In the genomic region with DNA sequence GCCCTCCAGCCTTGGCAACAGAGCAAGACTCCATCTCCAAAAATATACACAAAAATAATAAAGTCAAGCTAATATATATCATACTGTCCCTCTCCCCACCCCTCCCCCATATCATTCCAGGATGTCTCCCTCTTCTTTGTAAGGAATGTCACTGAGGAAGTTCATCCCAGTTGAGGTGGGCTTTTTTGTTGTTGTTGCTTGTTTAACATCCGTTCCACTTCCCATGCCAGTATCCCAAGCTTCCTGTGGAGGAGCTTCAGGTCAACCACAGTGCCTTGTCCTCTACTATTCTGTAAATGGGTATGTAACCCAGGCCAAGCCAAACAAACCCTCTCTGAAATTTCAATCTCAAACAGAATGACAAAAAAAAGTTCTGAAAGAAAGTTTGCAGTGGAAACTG, we compare ENCODE assay signal across 19 cellular contexts. TPM values are rescaled to one million over a fixed set of nuclear protein-coding genes. Genes with fewer than 3 reads are reported as not detected.
A peak's percentile ranks its signal among the peaks of the same experiment; 100 is the strongest.
DNase-seq lines count a peak whose midpoint lies in the region; ATAC-seq, FAIRE-seq and TF ChIP-seq lines count a peak whose summit lies in the region.
"Had no signal": no experiment of that assay in that cellular context is flagged by ENCODE, and none has a peak within 500 bp of the region (broad histone marks: within the 10 kb centered on the region; RNA-seq: fewer than 3 reads in every experiment).

No MANE protein-coding gene starts in this region.

- H3K27ac ChIP-seq in ACC112 (ENCODE audit: low read depth, low read length) (peak overlapping the region; percentile 36; the same call in 1 of the 2 replicates), IMR-90 (ENCODE audit: insufficient read depth, low read length) (no peak overlapping the region), HepG2 (ENCODE audit: extremely low read length, insufficient read depth, low read length) (no peak overlapping the region)
- H3K27ac ChIP-seq: 22Rv1, BLaER1, HL-60 had no signal

- H3K4me2 ChIP-seq in IMR-90 (ENCODE audit: low read depth, low read length), result no peak overlapping the region
- no peak overlapping the region for H3K4me2 ChIP-seq in HepG2 (ENCODE audit: low read depth, low read length)
- H3K4me2 ChIP-seq: BLaER1 had no signal

- H2BK5ac ChIP-seq in IMR-90 (ENCODE audit: low read depth, low read length, poor library complexity, severe bottlenecking), result no peak overlapping the region

- H3K56ac ChIP-seq in IMR-90 (ENCODE audit: extremely low read depth, insufficient read depth, low read length), result no peak overlapping the region

- 0 out of 2 replicates have a peak overlapping the region, but pooled peaks have one; percentile 11 for H2AK5ac ChIP-seq in IMR-90 (ENCODE audit: low read depth, low read length)

- H2BK15ac ChIP-seq in IMR-90 (ENCODE audit: low read depth, low read length), result 0 out of 3 replicates have a peak overlapping the region, but pooled peaks have one; percentile 27

- in situ Hi-C loops in IMR-90 (cut with MboI; ENCODE audit: low sequenced_read_pairs), result no loop called here
- in situ Hi-C loops in HepG2 (cut with HindIII; ENCODE audit: extremely low pct_ligation_motif_present, low pct_unique_long_range_greater_than_20kb), result no loop called here

- peaks cover 13% of the 10 kb centered on the region for H3K4me1 Mint-ChIP-seq in endothelial cell (ENCODE audit: unreplicated experiment)

- H4K8ac ChIP-seq in IMR-90 (ENCODE audit: low read depth in 2 of 2, low read length in 2 of 2), result no peak overlapping the region

- H3K9me1 ChIP-seq in IMR-90 (ENCODE audit: insufficient read depth, low read length), result peaks cover 6% of the 10 kb centered on the region; the same call in 1 of the 2 replicates

- TF ChIP-seq CTCF in IMR-90 (conservative IDR thresholded peaks at IDR 0.05; ENCODE audit: low read depth, low read length) (no peak), endothelial cell (IDR thresholded peaks at IDR 0.05; ENCODE audit: unreplicated experiment) (no peak), HepG2 (CRISPR knock-in tag; IDR thresholded peaks at IDR 0.05) (no peak)

- DNase-seq in IMR-90, result no peak
- DNase-seq in endothelial cell (ENCODE audit: low spot score), result no peak
- no peak for DNase-seq in HepG2 (ENCODE audit: low spot score)
- no peak for DNase-seq in NCI-H524 treated with DMSO at 0.1 percent for 48 hours (lab: John Stamatoyannopoulos, UW)
- no peak for DNase-seq in GOT3 (lab: John Stamatoyannopoulos, UW)
- DNase-seq in Right ventricle myocardium inferior (ENCODE audit: missing footprints), result no peak
- DNase-seq: AML-193, DMS53, HFFc6 had no signal

- no peak overlapping the region for H4K91ac ChIP-seq in IMR-90 (ENCODE audit: insufficient read depth, low read depth, low read length)

- no peak overlapping the region for H3K4me3 Mint-ChIP-seq in endothelial cell (ENCODE audit: unreplicated experiment)
- H3K4me3 Mint-ChIP-seq: HFFc6, IgD-negative memory B cell had no signal

- H3K18ac ChIP-seq in IMR-90 (ENCODE audit: low read depth, low read length), result no peak overlapping the region

- no CpG with 5 or more reads among the region's 1 CpG for WGBS in IMR-90 (ENCODE audit: extremely low coverage in 2 of 2, insufficient read length in 1 of 2), 2 experiments
- 26% methylated on average over 1 of the region's 1 CpG for WGBS in HepG2 (ENCODE audit: low lambda C conversion rate)

- no peak overlapping the region for H3K9ac ChIP-seq in IMR-90 (ENCODE audit: low read depth, low read length)
- no peak overlapping the region for H3K9ac ChIP-seq in HepG2 (ENCODE audit: insufficient read depth, low read depth, low read length)
- H3K9ac ChIP-seq: BLaER1 had no signal

- ATAC-seq in IMR-90 (ENCODE audit: low read depth) (no peak), HepG2 (no peak), HG03442 (IDR thresholded peaks at IDR 0.05; ENCODE audit: unreplicated experiment) (no peak), Right ventricle myocardium inferior (no peak)
- ATAC-seq: GM12878 had no signal

- BruUV-seq in IMR-90 (replicated peaks; lab: Mats Ljungman, UMichigan), result no TSS peak
- no TSS peak for BruUV-seq in HepG2 (replicated peaks; lab: Mats Ljungman, UMichigan)

- H4K5ac ChIP-seq in IMR-90 (ENCODE audit: low read depth, low read length), result no peak overlapping the region

- H3K36me3 ChIP-seq in ACC112 (ENCODE audit: insufficient read depth, low read length), result no peaks in the 10 kb centered on the region
- H3K36me3 ChIP-seq in IMR-90 (ENCODE audit: control insufficient read depth, insufficient read depth, low read length), result no peaks in the 10 kb centered on the region
- H3K36me3 ChIP-seq in HepG2 (replicated peaks in 1 of 2; ENCODE audit: control insufficient read depth in 1 of 2, insufficient read depth in 2 of 2, low read length in 2 of 2), result no peaks in the 10 kb centered on the region
- H3K36me3 ChIP-seq: BLaER1, HAP-1 had no signal

- POLR2A ChIA-PET in IMR-90 (lab: Charles Lee; ENCODE audit: unreplicated experiment) (no interaction called here), HepG2 (lab: Yijun Ruan, JAX) (no interaction called here)

- CTCF ChIA-PET in IMR-90 (lab: Yijun Ruan, JAX) (no interaction called here), HepG2 (lab: Yijun Ruan, JAX; ENCODE audit: low intra/inter-chr PET ratio, low total read pairs) (no interaction called here)

- peak overlapping the region; percentile 93 for H3K27ac Mint-ChIP-seq in endothelial cell (ENCODE audit: unreplicated experiment)
- H3K27ac Mint-ChIP-seq: HFFc6, IgD-negative memory B cell had no signal

- H3K14ac ChIP-seq in IMR-90 (replicated peaks; ENCODE audit: low read depth, low read length), result peak overlapping the region; percentile 21; the same call in 1 of the 2 replicates

- 0 out of 2 replicates have a peak overlapping the region, but pooled peaks have one; percentile 64 for H3K23ac ChIP-seq in IMR-90 (ENCODE audit: low read depth, low read length)

- no peaks in the 10 kb centered on the region for H3K9me3 ChIP-seq in IMR-90 (ENCODE audit: control insufficient read depth, insufficient read depth, low read length)
- H3K9me3 ChIP-seq in HepG2 (ENCODE audit: low read length), result no peaks in the 10 kb centered on the region
- H3K9me3 ChIP-seq: BLaER1, HAP-1 had no signal

- peak overlapping the region; percentile 5; the same call in 1 of the 2 replicates for H3K4ac ChIP-seq in IMR-90 (ENCODE audit: low read depth, low read length)

- intact Hi-C loops in IMR-90 (cut with micrococcal nuclease), result no loop called here
- intact Hi-C loops in HepG2 (cut with micrococcal nuclease; ENCODE audit: unreplicated experiment), result no loop called here
- intact Hi-C loops in Right ventricle myocardium inferior (cut with DNase I), result no loop called here

- H2BK120ac ChIP-seq in IMR-90 (ENCODE audit: low read depth, low read length), result 0 out of 2 replicates have a peak overlapping the region, but pooled peaks have one; percentile 14

- dilution Hi-C loops in IMR-90 (cut with HindIII; ENCODE audit: low sequenced_read_pairs, unreplicated experiment), result no loop called here

- TF ChIP-seq POLR2A in IMR-90 (IDR thresholded peaks at IDR 0.05; ENCODE audit: low read depth, low read length) (no peak), HepG2 (IDR thresholded peaks at IDR 0.05; ENCODE audit: insufficient read depth in 1 of 2, low read depth in 2 of 2, low read length in 2 of 2) (no peak)

- FAIRE-seq in HepG2 (lab: Jason Lieb, UNC), result no peak
- FAIRE-seq: GM12878, GM18507, H1 had no signal

- H3K4me1 ChIP-seq in ACC112 (ENCODE audit: control insufficient read depth, insufficient read depth, low read length, unreplicated experiment) (peaks cover 25% of the 10 kb centered on the region), IMR-90 (ENCODE audit: control insufficient read depth, insufficient read depth, low read length) (peaks cover 3% of the 10 kb centered on the region; the same call in 1 of the 2 replicates), HepG2 (ENCODE audit: insufficient read depth, low read length) (0 out of 2 replicates have a peak, but pooled peaks cover 8% of the 10 kb centered on the region)
- H3K4me1 ChIP-seq: HAP-1 had no signal

- H4K20me1 ChIP-seq in IMR-90 (ENCODE audit: insufficient read depth, low read length) (no peaks in the 10 kb centered on the region), HepG2 (ENCODE audit: insufficient read depth, low read length) (no peaks in the 10 kb centered on the region)
- H4K20me1 ChIP-seq: BLaER1 had no signal

- H2AK9ac ChIP-seq in IMR-90 (replicated peaks; ENCODE audit: low read depth, low read length, poor library complexity), result no peak overlapping the region

- no peaks in the 10 kb centered on the region for H3K36me3 Mint-ChIP-seq in endothelial cell (ENCODE audit: low read depth, unreplicated experiment)
- H3K36me3 Mint-ChIP-seq: IgD-negative memory B cell had no signal

- no peak overlapping the region for H2BK20ac ChIP-seq in IMR-90 (ENCODE audit: low read depth, low read length)

- H3K79me2 ChIP-seq in ACC112 (ENCODE audit: control insufficient read depth, insufficient read depth, low read length, unreplicated experiment) (no peaks in the 10 kb centered on the region), HepG2 (ENCODE audit: insufficient read depth, low read length) (no peaks in the 10 kb centered on the region)

- TF ChIP-seq EP300 in HepG2 (IDR thresholded peaks at IDR 0.05; ENCODE audit: low read depth in 2 of 2, low read length in 2 of 2) (no peak), HepG2 (CRISPR knock-in tag; IDR thresholded peaks at IDR 0.05; ENCODE audit: borderline replicate concordance) (no peak)

- no peaks in the 10 kb centered on the region for H3K27me3 ChIP-seq in ACC112 (ENCODE audit: insufficient read depth, low read length)
- no peaks in the 10 kb centered on the region for H3K27me3 ChIP-seq in IMR-90 (ENCODE audit: control insufficient read depth, insufficient read depth, low read length)
- H3K27me3 ChIP-seq in HepG2 (ENCODE audit: control insufficient read depth in 1 of 2, insufficient read depth in 2 of 2, low read length in 2 of 2), result peaks cover 5 to 22% of the 10 kb centered on the region in 2 experiments; a peak in 4 of 5 replicates
- H3K27me3 ChIP-seq: BLaER1 had no signal

- H3K79me1 ChIP-seq in IMR-90 (ENCODE audit: low read depth in 1 of 2, low read length in 2 of 2), result 0 out of 4 replicates have a peak, but pooled peaks cover 0 to 4% of the 10 kb centered on the region in 2 experiments

- no peak for TF ChIP-seq RAD21 in IMR-90 (IDR thresholded peaks at IDR 0.05; ENCODE audit: low read length)
- TF ChIP-seq RAD21 in HepG2 (CRISPR knock-in tag; IDR thresholded peaks at IDR 0.05), result no peak

- H3K4me3 ChIP-seq in ACC112 (ENCODE audit: low read depth, low read length) (no peak overlapping the region), IMR-90 (ENCODE audit: insufficient read depth, low read depth, low read length) (no peak overlapping the region), HepG2 (replicated peaks in 1 of 3; ENCODE audit: insufficient read depth in 1 of 3, low read depth in 2 of 3, low read length in 3 of 3) (no peak overlapping the region)
- H3K4me3 ChIP-seq: BLaER1, GM12878, HAP-1 had no signal

- no peaks in the 10 kb centered on the region for H3K9me3 Mint-ChIP-seq in endothelial cell (ENCODE audit: unreplicated experiment)
- H3K9me3 Mint-ChIP-seq: HFFc6, IgD-negative memory B cell had no signal

- H2AFZ ChIP-seq in ACC112 (ENCODE audit: low read length, unreplicated experiment), result no peak overlapping the region
- H2AFZ ChIP-seq in IMR-90 (replicated peaks; ENCODE audit: low read length, poor library complexity), result no peak overlapping the region
- no peak overlapping the region for H2AFZ ChIP-seq in HepG2 (ENCODE audit: low read length)

- H3K27me3 Mint-ChIP-seq in endothelial cell (ENCODE audit: unreplicated experiment), result peaks cover 2% of the 10 kb centered on the region

RNA-seq across cellular contexts. Expression of a gene that starts 19.0 kb away (rescaled TPM):
- total RNA-seq in IMR-90 (2012; rRNA removed), result 31.7 and 38.0 TPM in 2 replicates
- polyA plus RNA-seq in IMR-90 (2012; rRNA removed), result 37.1 and 37.4 TPM in 2 replicates
- polyA plus RNA-seq in IMR-90 (2012; cell fraction: cytosol; rRNA removed), result 27.3 and 29.6 TPM in 2 replicates
- polyA plus RNA-seq in IMR-90 (2012; cell fraction: nucleus; rRNA removed; ENCODE audit: low replicate concordance), result 35.3 and 62.9 TPM in 2 replicates
- 46.0 TPM for total RNA-seq in endothelial cell (ENCODE audit: unreplicated experiment)
- total RNA-seq in HepG2 (2016; rRNA removed; fragmentation: Illumina TruSeq; extraction: Trizol), result 33.3 and 37.2 TPM in 2 replicates
- 4.1 and 4.3 TPM in 2 replicates for total RNA-seq in HepG2 (2016; cell fraction: cytosol; rRNA removed; fragmentation: Illumina TruSeq; extraction: Trizol; ENCODE audit: low read depth)
- total RNA-seq in HepG2 (2016; cell fraction: insoluble cytoplasmic fraction; rRNA removed; fragmentation: Illumina TruSeq; extraction: Trizol), result 31.0 and 34.8 TPM in 2 replicates
- 16.1 and 17.5 TPM in 2 replicates for total RNA-seq in HepG2 (2016; cell fraction: membrane; rRNA removed; fragmentation: Illumina TruSeq; extraction: Trizol)
- 22.9 and 26.4 TPM in 2 replicates for total RNA-seq in HepG2 (2016; cell fraction: nucleus; rRNA removed; fragmentation: Illumina TruSeq; extraction: Trizol)
- 16.8 and 17.7 TPM in 2 replicates for polyA plus RNA-seq in HepG2 (2011; rRNA removed)
- polyA plus RNA-seq in HepG2 (2011; cell fraction: cytosol; rRNA removed), result 14.7 and 18.4 TPM in 2 replicates
- 21.4 and 23.7 TPM in 2 replicates for polyA plus RNA-seq in HepG2 (2011; cell fraction: nucleus; rRNA removed)
- polyA plus RNA-seq in HepG2 (2012), result 20.9 and 24.3 TPM in 2 replicates
- 2.4 and 2.5 TPM in 2 replicates for polyA plus RNA-seq in HepG2 (2016; cell fraction: cytosol; fragmentation: Illumina TruSeq; extraction: Trizol; ENCODE audit: low read depth)
- polyA plus RNA-seq in HepG2 (2016; cell fraction: insoluble cytoplasmic fraction; fragmentation: Illumina TruSeq; extraction: Trizol; ENCODE audit: low read depth), result 33.0 and 39.3 TPM in 2 replicates
- 9.4 and 10.0 TPM in 2 replicates for polyA plus RNA-seq in HepG2 (2016; cell fraction: membrane; fragmentation: Illumina TruSeq; extraction: Trizol; ENCODE audit: low read depth)
- 31.1 and 31.8 TPM in 2 replicates for polyA plus RNA-seq in HepG2 (2016; cell fraction: nucleus; fragmentation: Illumina TruSeq; extraction: Trizol; ENCODE audit: insufficient read depth, low read depth)
- 27.4 and 30.1 TPM in 2 replicates for polyA minus RNA-seq in HepG2 (2011; rRNA and poly(A)+ RNA removed; ENCODE audit: low replicate concordance)
- 12.4 and 15.0 TPM in 2 replicates for polyA minus RNA-seq in HepG2 (2011; cell fraction: cytosol; rRNA and poly(A)+ RNA removed)
- 23.0 and 24.9 TPM in 2 replicates for polyA minus RNA-seq in HepG2 (2011; cell fraction: nucleus; rRNA and poly(A)+ RNA removed)
- 23.3 TPM for total RNA-seq in Right ventricle myocardium inferior
